1 cellular context compared by ENCODE assay signal in genomic region chr12:57418255-57418654, GRCh38.
TF ChIP-seq lines count a peak whose summit lies in the region.

No MANE protein-coding gene starts in this region.

TF ChIP-seq in K562, 482 proteins besides CTCF, POLR2A, EP300 and RAD21:
- TF ChIP-seq, protein P1, sequence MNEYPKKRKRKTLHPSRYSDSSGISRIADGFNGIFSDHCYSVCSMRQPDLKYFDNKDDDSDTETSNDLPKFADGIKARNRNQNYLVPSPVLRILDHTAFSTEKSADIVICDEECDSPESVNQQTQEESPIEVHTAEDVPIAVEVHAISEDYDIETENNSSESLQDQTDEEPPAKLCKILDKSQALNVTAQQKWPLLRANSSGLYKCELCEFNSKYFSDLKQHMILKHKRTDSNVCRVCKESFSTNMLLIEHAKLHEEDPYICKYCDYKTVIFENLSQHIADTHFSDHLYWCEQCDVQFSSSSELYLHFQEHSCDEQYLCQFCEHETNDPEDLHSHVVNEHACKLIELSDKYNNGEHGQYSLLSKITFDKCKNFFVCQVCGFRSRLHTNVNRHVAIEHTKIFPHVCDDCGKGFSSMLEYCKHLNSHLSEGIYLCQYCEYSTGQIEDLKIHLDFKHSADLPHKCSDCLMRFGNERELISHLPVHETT (CRISPR knock-in tag; conservative IDR thresholded peaks at IDR 0.05 in 1 of 2, IDR thresholded peaks at IDR 0.05 in 1 of 2), result 0 out of 4 replicates have a peak, but pooled peaks of 1 of the 2 experiments have one; percentile 21
- TF ChIP-seq, protein P2, sequence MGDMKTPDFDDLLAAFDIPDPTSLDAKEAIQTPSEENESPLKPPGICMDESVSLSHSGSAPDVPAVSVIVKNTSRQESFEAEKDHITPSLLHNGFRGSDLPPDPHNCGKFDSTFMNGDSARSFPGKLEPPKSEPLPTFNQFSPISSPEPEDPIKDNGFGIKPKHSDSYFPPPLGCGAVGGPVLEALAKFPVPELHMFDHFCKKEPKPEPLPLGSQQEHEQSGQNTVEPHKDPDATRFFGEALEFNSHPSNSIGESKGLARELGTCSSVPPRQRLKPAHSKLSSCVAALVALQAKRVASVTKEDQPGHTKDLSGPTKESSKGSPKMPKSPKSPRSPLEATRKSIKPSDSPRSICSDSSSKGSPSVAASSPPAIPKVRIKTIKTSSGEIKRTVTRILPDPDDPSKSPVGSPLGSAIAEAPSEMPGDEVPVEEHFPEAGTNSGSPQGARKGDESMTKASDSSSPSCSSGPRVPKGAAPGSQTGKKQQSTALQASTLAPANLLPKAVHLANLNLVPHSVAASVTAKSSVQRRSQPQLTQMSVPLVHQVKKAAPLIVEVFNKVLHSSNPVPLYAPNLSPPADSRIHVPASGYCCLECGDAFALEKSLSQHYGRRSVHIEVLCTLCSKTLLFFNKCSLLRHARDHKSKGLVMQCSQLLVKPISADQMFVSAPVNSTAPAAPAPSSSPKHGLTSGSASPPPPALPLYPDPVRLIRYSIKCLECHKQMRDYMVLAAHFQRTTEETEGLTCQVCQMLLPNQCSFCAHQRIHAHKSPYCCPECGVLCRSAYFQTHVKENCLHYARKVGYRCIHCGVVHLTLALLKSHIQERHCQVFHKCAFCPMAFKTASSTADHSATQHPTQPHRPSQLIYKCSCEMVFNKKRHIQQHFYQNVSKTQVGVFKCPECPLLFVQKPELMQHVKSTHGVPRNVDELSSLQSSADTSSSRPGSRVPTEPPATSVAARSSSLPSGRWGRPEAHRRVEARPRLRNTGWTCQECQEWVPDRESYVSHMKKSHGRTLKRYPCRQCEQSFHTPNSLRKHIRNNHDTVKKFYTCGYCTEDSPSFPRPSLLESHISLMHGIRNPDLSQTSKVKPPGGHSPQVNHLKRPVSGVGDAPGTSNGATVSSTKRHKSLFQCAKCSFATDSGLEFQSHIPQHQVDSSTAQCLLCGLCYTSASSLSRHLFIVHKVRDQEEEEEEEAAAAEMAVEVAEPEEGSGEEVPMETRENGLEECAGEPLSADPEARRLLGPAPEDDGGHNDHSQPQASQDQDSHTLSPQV (IDR thresholded peaks at IDR 0.05), result peak; percentile 21; the same call in 1 of the 2 replicates
- TF ChIP-seq NKRF (IDR thresholded peaks at IDR 0.05; ENCODE audit: borderline replicate concordance) (no peak), NRF1 (conservative IDR thresholded peaks at IDR 0.05 in 1 of 2, IDR thresholded peaks at IDR 0.05 in 1 of 2) (peak; percentile 66 to 72), PBX2 (CRISPR knock-in tag; IDR thresholded peaks at IDR 0.05; ENCODE audit: low read depth) (no peak), PBX2 (tag; conservative IDR thresholded peaks at IDR 0.05; ENCODE audit: low read depth) (peak; percentile 59), MEF2D (tag; conservative IDR thresholded peaks at IDR 0.05; ENCODE audit: low read depth) (0 out of 2 replicates have a peak, but pooled peaks have one; percentile 34), ZNF699 (CRISPR knock-in tag; IDR thresholded peaks at IDR 0.05; ENCODE audit: insufficient replicate concordance) (no peak), KDM2B (CRISPR knock-in tag; IDR thresholded peaks at IDR 0.05) (no peak), PURB (CRISPR knock-in tag; IDR thresholded peaks at IDR 0.05; ENCODE audit: low read depth) (no peak), ETV6 (IDR thresholded peaks at IDR 0.05; ENCODE audit: borderline replicate concordance in 1 of 2, low read depth in 2 of 2, low read length in 1 of 2) (no peak), ETV6 (CRISPR knock-in tag; IDR thresholded peaks at IDR 0.05; ENCODE audit: borderline replicate concordance) (no peak), KLF10 (CRISPR knock-in tag; IDR thresholded peaks at IDR 0.05) (no peak), BRF1 (IDR thresholded peaks at IDR 0.05; ENCODE audit: borderline replicate concordance, extremely low read depth, insufficient read length) (no peak), MEIS2 (IDR thresholded peaks at IDR 0.05; ENCODE audit: partially characterized antibody) (peak; percentile 54), SMARCA4 (IDR thresholded peaks at IDR 0.05) (peak; percentile 29; the same call in 1 of the 2 replicates), ZNF24 (IDR thresholded peaks at IDR 0.05) (no peak), ZNF75A (CRISPR knock-in tag; IDR thresholded peaks at IDR 0.05) (no peak), TCF3 (CRISPR knock-in tag; IDR thresholded peaks at IDR 0.05) (0 out of 2 replicates have a peak, but pooled peaks have one; percentile 21), ZNF3 (CRISPR knock-in tag; IDR thresholded peaks at IDR 0.05) (no peak), JUNB (CRISPR knock-in tag; conservative IDR thresholded peaks at IDR 0.05) (no peak), NFIC (IDR thresholded peaks at IDR 0.05) (peak; percentile 49), HNRNPLL (IDR thresholded peaks at IDR 0.05; ENCODE audit: low read depth, low read length, poor library complexity, severe bottlenecking) (peak; percentile 79), ZNF384 (IDR thresholded peaks at IDR 0.05; ENCODE audit: low read depth, low read length) (peak; percentile 56; the same call in 1 of the 2 replicates)
- TF ChIP-seq, protein P3, sequence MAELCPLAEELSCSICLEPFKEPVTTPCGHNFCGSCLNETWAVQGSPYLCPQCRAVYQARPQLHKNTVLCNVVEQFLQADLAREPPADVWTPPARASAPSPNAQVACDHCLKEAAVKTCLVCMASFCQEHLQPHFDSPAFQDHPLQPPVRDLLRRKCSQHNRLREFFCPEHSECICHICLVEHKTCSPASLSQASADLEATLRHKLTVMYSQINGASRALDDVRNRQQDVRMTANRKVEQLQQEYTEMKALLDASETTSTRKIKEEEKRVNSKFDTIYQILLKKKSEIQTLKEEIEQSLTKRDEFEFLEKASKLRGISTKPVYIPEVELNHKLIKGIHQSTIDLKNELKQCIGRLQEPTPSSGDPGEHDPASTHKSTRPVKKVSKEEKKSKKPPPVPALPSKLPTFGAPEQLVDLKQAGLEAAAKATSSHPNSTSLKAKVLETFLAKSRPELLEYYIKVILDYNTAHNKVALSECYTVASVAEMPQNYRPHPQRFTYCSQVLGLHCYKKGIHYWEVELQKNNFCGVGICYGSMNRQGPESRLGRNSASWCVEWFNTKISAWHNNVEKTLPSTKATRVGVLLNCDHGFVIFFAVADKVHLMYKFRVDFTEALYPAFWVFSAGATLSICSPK (IDR thresholded peaks at IDR 0.05; ENCODE audit: borderline replicate concordance), result no peak
- TF ChIP-seq, protein P4, sequence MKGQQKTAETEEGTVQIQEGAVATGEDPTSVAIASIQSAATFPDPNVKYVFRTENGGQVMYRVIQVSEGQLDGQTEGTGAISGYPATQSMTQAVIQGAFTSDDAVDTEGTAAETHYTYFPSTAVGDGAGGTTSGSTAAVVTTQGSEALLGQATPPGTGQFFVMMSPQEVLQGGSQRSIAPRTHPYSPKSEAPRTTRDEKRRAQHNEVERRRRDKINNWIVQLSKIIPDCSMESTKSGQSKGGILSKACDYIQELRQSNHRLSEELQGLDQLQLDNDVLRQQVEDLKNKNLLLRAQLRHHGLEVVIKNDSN (CRISPR knock-in tag; IDR thresholded peaks at IDR 0.05), result no peak
- TF ChIP-seq, protein P5, sequence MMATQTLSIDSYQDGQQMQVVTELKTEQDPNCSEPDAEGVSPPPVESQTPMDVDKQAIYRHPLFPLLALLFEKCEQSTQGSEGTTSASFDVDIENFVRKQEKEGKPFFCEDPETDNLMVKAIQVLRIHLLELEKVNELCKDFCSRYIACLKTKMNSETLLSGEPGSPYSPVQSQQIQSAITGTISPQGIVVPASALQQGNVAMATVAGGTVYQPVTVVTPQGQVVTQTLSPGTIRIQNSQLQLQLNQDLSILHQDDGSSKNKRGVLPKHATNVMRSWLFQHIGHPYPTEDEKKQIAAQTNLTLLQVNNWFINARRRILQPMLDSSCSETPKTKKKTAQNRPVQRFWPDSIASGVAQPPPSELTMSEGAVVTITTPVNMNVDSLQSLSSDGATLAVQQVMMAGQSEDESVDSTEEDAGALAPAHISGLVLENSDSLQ (IDR thresholded peaks at IDR 0.05), result peak; percentile 83
